Comparison of ENCODE assay signal across 25 cellular contexts in genomic region chr9:98980291-98980690, GRCh38. TPM values are rescaled to one million over a fixed set of nuclear protein-coding genes. Genes with fewer than 3 reads are reported as not detected.
"Had no signal": no experiment of that assay in that cellular context is flagged by ENCODE, and none has a peak within 500 bp of the region (broad histone marks: within the 10 kb centered on the region; RNA-seq: fewer than 3 reads in every experiment).

No MANE protein-coding gene starts in this region.

- H3K27me3 ChIP-seq: ovary, tibial nerve had no signal

- H3K9me3 ChIP-seq: esophagus squamous epithelium, left lung, ovary, stomach, suprapubic skin, tibial nerve had no signal

- H3K4me2 ChIP-seq: smooth muscle cell had no signal

- H3K27ac ChIP-seq: epithelial cell of prostate, esophagus squamous epithelium, left lung, ovary, suprapubic skin, tibial nerve, VCaP had no signal

- H3K36me3 ChIP-seq: esophagus squamous epithelium, left lung, ovary, stomach, suprapubic skin, tibial nerve had no signal

- DNase-seq: activated CD4-positive, alpha-beta T cell treated with anti-CD3 and anti-CD28 coated beads for 4 hours; activated CD4-positive, alpha-beta T cell treated with anti-CD3 and anti-CD28 coated beads, Interleukin-2, amount 50 U/mL, for 4 hours; activated naive CD4-positive, alpha-beta T cell; activated T-cell treated with anti-CD3 and anti-CD28 coated beads for 4 hours; activated T-cell treated with anti-CD3 and anti-CD28 coated beads, Interleukin-2, amount 50 U/mL, for 72 hours; dermis blood vessel endothelial cell; effector CD4-positive, alpha-beta T cell; esophagus squamous epithelium; foreskin melanocyte; left lung; naive thymus-derived CD8-positive, alpha-beta T cell; ovary; stimulated activated CD4-positive, alpha-beta T cell treated with anti-CD3 and anti-CD28 coated beads, Interleukin-1b, Interleukin-23, amount 100 ng/mL, for 48 hours; stimulated activated naive B cell treated with anti-CD40 and anti-IgM and Interleukin-4, amounts not matched to agents 10 μg/mL and 1 μg/mL and 100 μg/mL, for 72 hours; stomach; T-helper 9 cell had no signal

- ATAC-seq: activated naive CD4-positive, alpha-beta T cell treated with anti-CD3 and anti-CD28 coated beads, Interleukin-2, amount 50 U/mL, for 72 hours; activated T-cell treated with anti-CD3 and anti-CD28 coated beads, Interleukin-2, amount 50 U/mL, for 72 hours; left lung; naive thymus-derived CD8-positive, alpha-beta T cell; sciatic nerve; stimulated activated naive B cell treated with anti-CD40 and anti-IgM and Interleukin-4, amounts not matched to agents 10 μg/mL and 1 μg/mL and 100 μg/mL, for 72 hours had no signal

- H3K4me3 ChIP-seq: esophagus squamous epithelium, left lung, ovary, smooth muscle cell, stomach, suprapubic skin, tibial nerve had no signal

RNA-seq across cellular contexts. Expression of gene COL15A1, which starts 36.6 kb away (rescaled TPM):
- total RNA-seq: lung microvascular endothelial cell; naive thymus-derived CD8-positive, alpha-beta T cell; progenitor cell of endocrine pancreas had no signal
- polyA plus RNA-seq: naive thymus-derived CD8-positive, alpha-beta T cell had no signal
